In the genomic region with DNA sequence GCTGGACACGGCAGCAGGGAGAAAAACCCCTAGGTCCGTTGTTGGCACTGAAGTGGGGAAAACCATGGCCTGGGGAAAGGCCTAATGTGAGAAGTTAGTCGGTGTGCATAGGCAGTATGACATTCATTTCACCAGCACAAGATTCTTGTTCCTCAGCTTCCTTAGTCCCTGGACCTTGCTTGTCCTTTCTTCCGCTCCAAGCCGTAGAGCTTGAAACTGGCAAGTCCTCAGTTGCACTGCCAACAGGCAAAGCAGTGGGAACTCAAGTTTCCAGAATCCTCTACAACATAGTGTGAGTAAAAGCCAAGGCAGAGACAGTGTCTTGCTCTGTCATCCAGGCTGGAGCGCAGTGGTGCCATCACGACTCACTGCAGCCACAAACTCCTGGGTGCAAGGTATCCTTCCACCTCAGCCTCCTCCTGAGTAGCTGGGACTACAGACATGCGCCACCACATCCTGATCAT, we compare ENCODE assay signal across 10 cellular contexts.
A peak's percentile ranks its signal among the peaks of the same experiment; 100 is the strongest.
DNase-seq lines count a peak whose midpoint lies in the region; ATAC-seq and TF ChIP-seq lines count a peak whose summit lies in the region.
"Had no signal": no experiment of that assay in that cellular context is flagged by ENCODE, and none has a peak within 500 bp of the region (broad histone marks: within the 10 kb centered on the region; RNA-seq: fewer than 3 reads in every experiment).

No MANE protein-coding gene starts in this region.

- no peak for TF ChIP-seq POLR2A in heart left ventricle (IDR thresholded peaks at IDR 0.05)

- no peaks in the 10 kb centered on the region for H3K36me3 ChIP-seq in heart left ventricle

- peaks cover 77% of the 10 kb centered on the region for H3K36me3 Mint-ChIP-seq in CD4-positive, alpha-beta T cell (ENCODE audit: low read depth)
- H3K36me3 Mint-ChIP-seq in T-cell (peaks cover 62% of the 10 kb centered on the region), immature natural killer cell (peaks cover 18 to 24% (median 23%) of the 10 kb centered on the region in 3 donors)

- H3K4me3 ChIP-seq in heart left ventricle, result peak overlapping the region in 2 of 12 donors; percentile 28 to 52

- no peaks in the 10 kb centered on the region for H3K27me3 ChIP-seq in CD4-positive, alpha-beta T cell (ENCODE audit: control insufficient read depth, insufficient read depth, low read length)
- H3K27me3 ChIP-seq in heart left ventricle, result no peaks in the 10 kb centered on the region

- no peaks in the 10 kb centered on the region for H3K9me3 ChIP-seq in CD4-positive, alpha-beta T cell (ENCODE audit: control insufficient read depth, low read length)
- H3K9me3 ChIP-seq in heart left ventricle, result no peaks in the 10 kb centered on the region

- H3K4me1 Mint-ChIP-seq in CD4-positive, alpha-beta T cell (ENCODE audit: low read depth), result peaks cover 81% of the 10 kb centered on the region
- H3K4me1 Mint-ChIP-seq in T-cell (peaks cover 43 to 49% (median 48%) of the 10 kb centered on the region in 3 donors), immature natural killer cell (peaks cover 82 to 95% of the 10 kb centered on the region in 2 donors)

- 94 to 95% (median 95%) methylated on average over 8 of the region's 8 CpGs for WGBS in heart left ventricle, 4 donors

- peak in 5 of 10 experiments; percentile 25 to 45 (median 34) for DNase-seq in CD4-positive, alpha-beta T cell
- DNase-seq in T-cell (peak in 17 of 34 experiments; percentile 16 to 54 (median 33)), immature natural killer cell (no peak), hippocampal formation (lab: John Stamatoyannopoulos, UW) (no peak), heart left ventricle (no peak), NCI-H1048 (lab: John Stamatoyannopoulos, UW) (no peak)
- DNase-seq: NCI-H526 treated with DMSO at 0.1 percent for 48 hours; stimulated activated CD8-positive, alpha-beta memory T cell treated with anti-CD3 and anti-CD28 coated beads, Interleukin-4, amount 100 ng/mL, for 48 hours had no signal

- intact Hi-C loops in CD4-positive, alpha-beta T cell (cut with DNase I, micrococcal nuclease), result loop anchor here (5.0 kb wide), 4 partner anchors 89 to 179 kb away; no protein-coding TSS in a partner anchor
- intact Hi-C loops in heart left ventricle (cut with DNase I), result no loop called here

- H3K9me3 Mint-ChIP-seq in CD4-positive, alpha-beta T cell, result no peaks in the 10 kb centered on the region
- H3K9me3 Mint-ChIP-seq in T-cell (no peaks in the 10 kb centered on the region), immature natural killer cell (no peaks in the 10 kb centered on the region)

- H3K27ac ChIP-seq in CD4-positive, alpha-beta T cell (ENCODE audit: low read depth, low read length), result peak overlapping the region; percentile 68
- H3K27ac ChIP-seq in heart left ventricle, result peak overlapping the region in 2 of 12 donors; percentile 29 to 91

- peak overlapping the region; percentile 99 for H3K4me3 Mint-ChIP-seq in CD4-positive, alpha-beta T cell
- H3K4me3 Mint-ChIP-seq in T-cell (peak overlapping the region; percentile 91 to 96 (median 95)), immature natural killer cell (peak overlapping the region; percentile 93 to 99 (median 95))

- H3K27ac Mint-ChIP-seq in CD4-positive, alpha-beta T cell, result peak overlapping the region; percentile 96
- H3K27ac Mint-ChIP-seq in T-cell (peak overlapping the region; percentile 96), immature natural killer cell (peak overlapping the region; percentile 97 to 99 (median 98))

- no peak for TF ChIP-seq CTCF in CD4-positive, alpha-beta T cell (IDR thresholded peaks at IDR 0.05)
- TF ChIP-seq CTCF in heart left ventricle (IDR thresholded peaks at IDR 0.05), result no peak

- peak; percentile 27 for ATAC-seq in CD4-positive, alpha-beta T cell (ENCODE audit: poor library complexity)
- ATAC-seq in GM21381 (IDR thresholded peaks at IDR 0.05; ENCODE audit: unreplicated experiment) (peak; percentile 31), T-cell (replicated peaks in 1 of 4) (peak in 3 of 4 experiments; percentile 16 to 23 (median 16)), heart left ventricle (no peak), GM19397 (IDR thresholded peaks at IDR 0.05; ENCODE audit: unreplicated experiment) (no peak)

- POLR2A ChIA-PET in CD4-positive, alpha-beta T cell (lab: Charles Lee), result interaction anchor here (0.6 to 7.2 kb wide), 12 partner anchors 8 to 180 kb away, joined by 3 to 96 read pairs (median 7); partner anchors contain the start of genes AMIGO2 and PCED1B
- POLR2A ChIA-PET in T-cell (lab: Charles Lee), result interaction anchor here (0.6 to 1.9 kb wide), 3 partner anchors 11 to 33 kb away, joined by 7 to 10 read pairs (median 7); no protein-coding TSS in a partner anchor

- CTCF ChIA-PET in CD4-positive, alpha-beta T cell (lab: Charles Lee), result interaction anchor here (1.2 to 1.8 kb wide), 4 partner anchors 24 to 179 kb away, joined by 3 to 4 read pairs (median 3); no protein-coding TSS in a partner anchor
- CTCF ChIA-PET in T-cell (lab: Charles Lee), result interaction anchor here (0.6 to 3.7 kb wide), 6 partner anchors 11 to 981 kb away, joined by 3 to 25 read pairs (median 4); no protein-coding TSS in a partner anchor

- H3K27me3 Mint-ChIP-seq in CD4-positive, alpha-beta T cell, result no peaks in the 10 kb centered on the region
- H3K27me3 Mint-ChIP-seq in T-cell (no peaks in the 10 kb centered on the region), immature natural killer cell (ENCODE audit: low read depth in 3 of 3) (peaks cover 11 to 28% (median 15%) of the 10 kb centered on the region in 3 donors)

- H3K4me1 ChIP-seq in heart left ventricle, result peaks cover 0 to 29% (median 3%) of the 10 kb centered on the region in 12 donors

Comparison
In these comparisons a context has a peak if more than half of its experiments do, and no peak if none do; other contexts are left out.
1. ATAC-seq: peak in CD4-positive, alpha-beta T cell (single experiment), GM21381 (single experiment) and T-cell (3 of 4); none in heart left ventricle (0 of 4) and GM19397 (single experiment).
2. intact Hi-C loops: an anchor here in CD4-positive, alpha-beta T cell (5.0 kb wide); none called in heart left ventricle.
3. Peak in every context shown above with its lines, with median percentiles within 50 percentile points of each other: H3K27ac Mint-ChIP-seq and H3K4me3 Mint-ChIP-seq.